In genomic region chr14:77616454-77617229, GRCh38 we compare ENCODE assay signal across 2 cellular contexts.
TF ChIP-seq lines count a peak whose summit lies in the region.

TSS of gene SPTLC2 (minus strand) at chr14:77616637. CDS start at chr14:77616579, 58 bp downstream.

TF ChIP-seq in IMR-90, 13 proteins besides CTCF, POLR2A, EP300 and RAD21:
- TF ChIP-seq RCOR1 (IDR thresholded peaks at IDR 0.05; ENCODE audit: insufficient replicate concordance, low read length) (peak; percentile 36), CEBPB (IDR thresholded peaks at IDR 0.05; ENCODE audit: low read depth, low read length) (no peak), ELK1 (IDR thresholded peaks at IDR 0.05; ENCODE audit: borderline replicate concordance, low read depth, low read length) (no peak), MXI1 (IDR thresholded peaks at IDR 0.05; ENCODE audit: borderline replicate concordance, low read depth, low read length) (no peak; the same call in 1 of the 2 replicates), BHLHE40 (IDR thresholded peaks at IDR 0.05; ENCODE audit: low read depth, low read length) (no peak), USF2 (IDR thresholded peaks at IDR 0.05; ENCODE audit: low read depth, low read length) (peak; percentile 96), CHD1 (IDR thresholded peaks at IDR 0.05; ENCODE audit: low read depth, low read length) (no peak), FOS (IDR thresholded peaks at IDR 0.05; ENCODE audit: low read depth, low read length) (peak; percentile 85), MAZ (IDR thresholded peaks at IDR 0.05; ENCODE audit: borderline replicate concordance, low read depth, low read length) (peak; percentile 97), NFE2L2 (IDR thresholded peaks at IDR 0.05; ENCODE audit: low read depth, low read length) (no peak), RFX5 (IDR thresholded peaks at IDR 0.05; ENCODE audit: low read depth, low read length) (no peak), MAFK (IDR thresholded peaks at IDR 0.05; ENCODE audit: low read depth, low read length) (no peak), SMC3 (IDR thresholded peaks at IDR 0.05; ENCODE audit: low read depth, low read length) (no peak)

TF ChIP-seq in endothelial cell of umbilical vein, 7 proteins besides CTCF, POLR2A, EP300 and RAD21:
- TF ChIP-seq POLR2AphosphoS5 (IDR thresholded peaks at IDR 0.05; ENCODE audit: insufficient read depth, low read depth, low read length) (peak; percentile 75), MAX (IDR thresholded peaks at IDR 0.05; ENCODE audit: insufficient read depth, insufficient read length) (peak; percentile 37), GATA2 (IDR thresholded peaks at IDR 0.05; ENCODE audit: insufficient read depth, insufficient read length, low read depth, low read length) (no peak)
